8 cellular contexts compared by ENCODE assay signal in the genomic region with DNA sequence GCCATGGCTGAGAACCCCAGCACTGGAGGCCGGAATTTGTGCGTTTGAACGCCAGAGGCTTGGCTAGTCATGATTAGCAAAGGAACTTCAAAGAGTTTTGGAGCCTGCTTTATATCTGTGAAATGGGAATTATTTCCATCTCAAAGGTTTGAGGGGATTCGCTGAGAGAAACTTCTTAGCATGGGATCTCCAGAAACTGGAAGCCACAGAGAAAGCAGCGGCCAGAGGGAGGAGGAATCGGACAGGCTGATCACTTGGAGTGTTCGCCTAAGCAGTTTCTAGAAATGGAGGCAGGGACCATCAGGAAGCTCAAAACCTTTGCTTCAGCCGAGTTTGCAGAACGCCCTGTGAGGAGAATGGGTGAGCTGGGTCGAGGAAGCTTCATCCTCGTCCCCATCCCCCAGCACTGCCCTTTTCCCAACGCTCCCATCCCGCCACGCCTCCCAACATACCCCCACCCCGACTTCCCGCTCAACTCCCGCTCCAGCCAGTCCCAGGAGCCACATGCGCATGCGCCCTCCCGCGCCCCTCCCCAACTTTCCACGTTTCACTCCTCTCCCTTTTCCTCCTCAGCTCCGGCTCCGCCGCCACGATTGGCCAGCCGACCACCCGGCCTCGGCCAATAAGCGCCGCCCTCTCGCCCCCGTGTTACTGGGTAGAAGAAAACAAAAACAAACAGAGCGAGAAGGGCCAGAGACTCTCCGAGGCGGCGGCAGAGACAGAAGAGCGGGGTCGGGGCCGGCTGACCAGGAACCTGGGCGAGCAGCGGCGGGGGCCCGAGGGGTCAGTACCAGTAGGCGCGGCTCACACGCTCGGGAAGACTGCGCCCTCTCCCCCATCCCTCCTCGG. TPM values are rescaled to one million over a fixed set of nuclear protein-coding genes. Genes with fewer than 3 reads are reported as not detected.
A peak's percentile ranks its signal among the peaks of the same experiment; 100 is the strongest.
DNase-seq lines count a peak whose midpoint lies in the region; ATAC-seq and TF ChIP-seq lines count a peak whose summit lies in the region.

A gene (plus strand): TSS at position 693 of the 849 bp plus-strand sequence. CDS start 4,100 bp downstream, outside the sequence.

- H3K27me3 Mint-ChIP-seq in activated T-cell treated with anti-CD3 and anti-CD28 coated beads, Interleukin-2, amount 50 U/mL, for 72 hours (ENCODE audit: low read depth) = no peaks in the 10 kb centered on the region

- intact Hi-C loops in Panc1 (cut with micrococcal nuclease; ENCODE audit: unreplicated experiment) = no loop called here

- CTCF ChIA-PET in Panc1 (lab: Charles Lee) = interaction anchor here (0.6 to 0.7 kb wide), 2 partner anchors 15 to 48 kb away, joined by 4 to 13 read pairs; a partner anchor contains a TSS

- H3K4me1 Mint-ChIP-seq in activated T-cell treated with anti-CD3 and anti-CD28 coated beads, Interleukin-2, amount 50 U/mL, for 72 hours (ENCODE audit: low read depth) = peaks cover 68% of the 10 kb centered on the region

- ATAC-seq in GM21723 (IDR thresholded peaks at IDR 0.05; ENCODE audit: unreplicated experiment) (peak; percentile 77), Panc1 (peak; percentile 96), esophagus mucosa (peak; percentile 94)
- ATAC-seq in activated T-cell treated with anti-CD3 and anti-CD28 coated beads, Interleukin-2, amount 50 U/mL, for 72 hours (replicated peaks in 1 of 2) = peak; percentile 81 to 82

- H3K27ac ChIP-seq in Panc1 (ENCODE audit: low read length) (peak within 1 kb of the TSS; percentile 99), muscle layer of duodenum (ENCODE audit: low read length) (peak within 1 kb of the TSS; percentile 97)

- H3K9me3 Mint-ChIP-seq in activated T-cell treated with anti-CD3 and anti-CD28 coated beads, Interleukin-2, amount 50 U/mL, for 72 hours = no peaks in the 10 kb centered on the region

- TF ChIP-seq CTCF in Panc1 (IDR thresholded peaks at IDR 0.05) = no peak

- peak within 1 kb of the TSS; percentile 63 to 72 for H3K4me3 ChIP-seq in Panc1 (ENCODE audit: low read depth in 2 of 2, low read length in 2 of 2)
- peak within 1 kb of the TSS; percentile 71 to 94 for H3K4me3 ChIP-seq in muscle layer of duodenum (ENCODE audit: low read depth in 1 of 2, low read length in 2 of 2)

- DNase-seq in DMS53 (lab: John Stamatoyannopoulos, UW) (peak; percentile 98), KG1 (lab: John Stamatoyannopoulos, UW) (peak; percentile 90), Panc1 (ENCODE audit: low read depth, low spot score) (peak; percentile 92)
- peak; percentile 96 to 97 for DNase-seq in activated T-cell treated with anti-CD3 and anti-CD28 coated beads, Interleukin-2, amount 50 U/mL, for 72 hours
- peak; percentile 91 to 92 for DNase-seq in stimulated activated CD8-positive, alpha-beta memory T cell treated with anti-CD3 and anti-CD28 coated beads, Interleukin-7, amount 100 ng/mL, for 4 hours (ENCODE audit: low read depth in 2 of 2)

- peaks cover 7 to 24% of the 10 kb centered on the region in 2 donors for H3K36me3 Mint-ChIP-seq in activated T-cell treated with anti-CD3 and anti-CD28 coated beads, Interleukin-2, amount 50 U/mL, for 72 hours (ENCODE audit: insufficient read depth in 2 of 2)

- H3K27me3 ChIP-seq in Panc1 (ENCODE audit: control insufficient read depth, insufficient read depth, low read length) (no peaks in the 10 kb centered on the region), muscle layer of duodenum (ENCODE audit: low read depth, low read length) (no peaks in the 10 kb centered on the region)

- TSS peak; percentile 99 for BruUV-seq in Panc1 (replicated peaks; lab: Mats Ljungman, UMichigan)

- no peaks in the 10 kb centered on the region; the same call in 1 of the 2 replicates for H3K36me3 ChIP-seq in Panc1 (ENCODE audit: control insufficient read depth, insufficient read depth, low read length)
- H3K36me3 ChIP-seq in muscle layer of duodenum (ENCODE audit: control insufficient read depth in 1 of 2, insufficient read depth in 2 of 2, low read length in 2 of 2) = no peaks in the 10 kb centered on the region

- in situ Hi-C loops in Panc1 (cut with HindIII; ENCODE audit: low pct_unique_long_range_greater_than_20kb, low sequenced_read_pairs) = no loop called here

- peak within 1 kb of the TSS; percentile 94 to 99 for H3K4me3 Mint-ChIP-seq in activated T-cell treated with anti-CD3 and anti-CD28 coated beads, Interleukin-2, amount 50 U/mL, for 72 hours

- H3K27ac Mint-ChIP-seq in activated T-cell treated with anti-CD3 and anti-CD28 coated beads, Interleukin-2, amount 50 U/mL, for 72 hours = peak within 1 kb of the TSS; percentile 96

- POLR2A ChIA-PET in Panc1 (lab: Charles Lee) = interaction anchor here (0.6 to 1.3 kb wide), 6 partner anchors 13 to 536 kb away, joined by 3 to 17 read pairs (median 6); no protein-coding TSS in a partner anchor

- H3K4me1 ChIP-seq in Panc1 (ENCODE audit: control insufficient read depth, insufficient read depth, low read length) (peaks cover 16% of the 10 kb centered on the region), muscle layer of duodenum (ENCODE audit: control insufficient read depth in 1 of 2, insufficient read depth in 2 of 2, low read length in 2 of 2) (peaks cover 11 to 24% of the 10 kb centered on the region in 2 donors)

- H3K9me3 ChIP-seq in Panc1 (ENCODE audit: control insufficient read depth, insufficient read depth, low read depth, low read length) (no peaks in the 10 kb centered on the region), muscle layer of duodenum (ENCODE audit: control insufficient read depth in 1 of 2, low read length in 2 of 2) (no peaks in the 10 kb centered on the region)

RNA-seq across cellular contexts. Expression of the gene that starts here (rescaled TPM):
- total RNA-seq in Panc1 (2021; ENCODE audit: unreplicated experiment) (33.6 TPM), esophagus mucosa (144 TPM)
- 44.0 TPM for polyA plus RNA-seq in Panc1 (2012; ENCODE audit: insufficient read length)
- total RNA-seq in activated T-cell treated with anti-CD3 and anti-CD28 coated beads, Interleukin-2, amount 50 U/mL, for 72 hours = 100 to 1,000 TPM; 340 to 386 TPM

Comparison
In these comparisons a context has a peak if more than half of its experiments do, and no peak if none do; other contexts are left out.
1. Peak in every context shown above with its lines: DNase-seq, ATAC-seq, H3K4me3 ChIP-seq and H3K27ac ChIP-seq.